Comparison of ENCODE assay signal across 1 cellular context in genomic region chr11:71190551-71190950, GRCh38.
TF ChIP-seq lines count a peak whose summit lies in the region.

No MANE protein-coding gene starts in this region.

TF ChIP-seq in WTC11, 78 proteins besides CTCF, POLR2A, EP300 and RAD21 (continued from another document):
- TF ChIP-seq ERG (CRISPR knock-in tag; IDR thresholded peaks at IDR 0.05) (no peak), FOXP1 (CRISPR knock-in tag; IDR thresholded peaks at IDR 0.05; ENCODE audit: borderline replicate concordance) (no peak), HMGA2 (CRISPR knock-in tag; IDR thresholded peaks at IDR 0.05) (no peak), SMAD3 (CRISPR knock-in tag; IDR thresholded peaks at IDR 0.05; ENCODE audit: borderline replicate concordance) (no peak), CREB1 (CRISPR knock-in tag; IDR thresholded peaks at IDR 0.05) (no peak), MYBL2 (CRISPR knock-in tag; IDR thresholded peaks at IDR 0.05) (no peak), ATF1 (CRISPR knock-in tag; IDR thresholded peaks at IDR 0.05) (no peak), TEAD1 (CRISPR knock-in tag; IDR thresholded peaks at IDR 0.05) (no peak), NR3C1 (CRISPR knock-in tag; conservative IDR thresholded peaks at IDR 0.05; ENCODE audit: low read depth) (no peak)
